ENCODE assay signal across 2 cellular contexts in the genomic region with DNA sequence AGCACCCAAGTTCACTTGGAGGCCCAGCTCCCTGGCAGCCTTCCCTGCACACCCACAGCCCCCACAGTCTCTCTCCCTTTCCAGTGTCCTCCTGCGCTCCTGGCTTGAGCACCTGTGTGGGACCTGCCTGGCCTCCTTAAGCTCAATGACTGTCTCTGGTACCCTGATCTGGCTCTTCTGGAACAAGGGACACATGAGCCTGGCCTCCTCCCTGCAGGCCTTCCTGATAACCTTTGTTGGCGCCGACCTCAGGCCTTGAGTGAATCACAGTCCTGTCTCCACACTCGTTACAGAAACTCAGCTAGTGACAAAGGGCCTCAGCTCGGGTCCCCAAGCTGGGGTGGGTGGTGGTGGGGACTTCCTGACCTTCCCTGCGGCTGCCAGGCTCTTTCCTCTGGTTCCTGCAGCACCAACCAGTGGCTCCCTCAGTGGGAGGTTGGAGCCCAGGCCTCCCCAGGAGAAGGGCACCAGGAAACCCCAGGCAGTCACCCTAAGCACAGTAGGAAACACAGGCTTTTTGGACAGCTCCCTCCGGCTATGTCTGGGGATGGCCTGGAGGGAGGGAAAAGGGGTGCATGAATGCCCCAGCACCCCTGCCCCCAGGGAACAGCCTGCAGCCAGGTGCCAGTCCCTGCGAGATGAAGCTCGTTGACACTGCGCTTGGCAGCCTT.
TF ChIP-seq lines count a peak whose summit lies in the region.

No MANE protein-coding gene starts in this region.

TF ChIP-seq in WTC11, 78 proteins besides CTCF, POLR2A, EP300 and RAD21 (continued from another document):
- TF ChIP-seq, protein P1, sequence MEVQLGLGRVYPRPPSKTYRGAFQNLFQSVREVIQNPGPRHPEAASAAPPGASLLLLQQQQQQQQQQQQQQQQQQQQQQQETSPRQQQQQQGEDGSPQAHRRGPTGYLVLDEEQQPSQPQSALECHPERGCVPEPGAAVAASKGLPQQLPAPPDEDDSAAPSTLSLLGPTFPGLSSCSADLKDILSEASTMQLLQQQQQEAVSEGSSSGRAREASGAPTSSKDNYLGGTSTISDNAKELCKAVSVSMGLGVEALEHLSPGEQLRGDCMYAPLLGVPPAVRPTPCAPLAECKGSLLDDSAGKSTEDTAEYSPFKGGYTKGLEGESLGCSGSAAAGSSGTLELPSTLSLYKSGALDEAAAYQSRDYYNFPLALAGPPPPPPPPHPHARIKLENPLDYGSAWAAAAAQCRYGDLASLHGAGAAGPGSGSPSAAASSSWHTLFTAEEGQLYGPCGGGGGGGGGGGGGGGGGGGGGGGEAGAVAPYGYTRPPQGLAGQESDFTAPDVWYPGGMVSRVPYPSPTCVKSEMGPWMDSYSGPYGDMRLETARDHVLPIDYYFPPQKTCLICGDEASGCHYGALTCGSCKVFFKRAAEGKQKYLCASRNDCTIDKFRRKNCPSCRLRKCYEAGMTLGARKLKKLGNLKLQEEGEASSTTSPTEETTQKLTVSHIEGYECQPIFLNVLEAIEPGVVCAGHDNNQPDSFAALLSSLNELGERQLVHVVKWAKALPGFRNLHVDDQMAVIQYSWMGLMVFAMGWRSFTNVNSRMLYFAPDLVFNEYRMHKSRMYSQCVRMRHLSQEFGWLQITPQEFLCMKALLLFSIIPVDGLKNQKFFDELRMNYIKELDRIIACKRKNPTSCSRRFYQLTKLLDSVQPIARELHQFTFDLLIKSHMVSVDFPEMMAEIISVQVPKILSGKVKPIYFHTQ (CRISPR knock-in tag; IDR thresholded peaks at IDR 0.05), result no peak
- TF ChIP-seq HMGA2 (CRISPR knock-in tag; IDR thresholded peaks at IDR 0.05), result no peak
TF ChIP-seq in WTC11: peak in this region for 0.

TF ChIP-seq in HepG2, 621 proteins besides CTCF, POLR2A, EP300 and RAD21 (continued from another document):
- TF ChIP-seq, protein P2, sequence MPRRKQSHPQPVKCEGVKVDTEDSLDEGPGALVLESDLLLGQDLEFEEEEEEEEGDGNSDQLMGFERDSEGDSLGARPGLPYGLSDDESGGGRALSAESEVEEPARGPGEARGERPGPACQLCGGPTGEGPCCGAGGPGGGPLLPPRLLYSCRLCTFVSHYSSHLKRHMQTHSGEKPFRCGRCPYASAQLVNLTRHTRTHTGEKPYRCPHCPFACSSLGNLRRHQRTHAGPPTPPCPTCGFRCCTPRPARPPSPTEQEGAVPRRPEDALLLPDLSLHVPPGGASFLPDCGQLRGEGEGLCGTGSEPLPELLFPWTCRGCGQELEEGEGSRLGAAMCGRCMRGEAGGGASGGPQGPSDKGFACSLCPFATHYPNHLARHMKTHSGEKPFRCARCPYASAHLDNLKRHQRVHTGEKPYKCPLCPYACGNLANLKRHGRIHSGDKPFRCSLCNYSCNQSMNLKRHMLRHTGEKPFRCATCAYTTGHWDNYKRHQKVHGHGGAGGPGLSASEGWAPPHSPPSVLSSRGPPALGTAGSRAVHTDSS (CRISPR knock-in tag; conservative IDR thresholded peaks at IDR 0.05), result no peak
- TF ChIP-seq MYC (CRISPR knock-in tag; IDR thresholded peaks at IDR 0.05; ENCODE audit: borderline replicate concordance) (no peak), CHD2 (IDR thresholded peaks at IDR 0.05; ENCODE audit: low read depth, low read length) (no peak), ZNF317 (CRISPR knock-in tag; IDR thresholded peaks at IDR 0.05) (no peak), ZNF124 (CRISPR knock-in tag; IDR thresholded peaks at IDR 0.05) (no peak)
- TF ChIP-seq, protein P3, sequence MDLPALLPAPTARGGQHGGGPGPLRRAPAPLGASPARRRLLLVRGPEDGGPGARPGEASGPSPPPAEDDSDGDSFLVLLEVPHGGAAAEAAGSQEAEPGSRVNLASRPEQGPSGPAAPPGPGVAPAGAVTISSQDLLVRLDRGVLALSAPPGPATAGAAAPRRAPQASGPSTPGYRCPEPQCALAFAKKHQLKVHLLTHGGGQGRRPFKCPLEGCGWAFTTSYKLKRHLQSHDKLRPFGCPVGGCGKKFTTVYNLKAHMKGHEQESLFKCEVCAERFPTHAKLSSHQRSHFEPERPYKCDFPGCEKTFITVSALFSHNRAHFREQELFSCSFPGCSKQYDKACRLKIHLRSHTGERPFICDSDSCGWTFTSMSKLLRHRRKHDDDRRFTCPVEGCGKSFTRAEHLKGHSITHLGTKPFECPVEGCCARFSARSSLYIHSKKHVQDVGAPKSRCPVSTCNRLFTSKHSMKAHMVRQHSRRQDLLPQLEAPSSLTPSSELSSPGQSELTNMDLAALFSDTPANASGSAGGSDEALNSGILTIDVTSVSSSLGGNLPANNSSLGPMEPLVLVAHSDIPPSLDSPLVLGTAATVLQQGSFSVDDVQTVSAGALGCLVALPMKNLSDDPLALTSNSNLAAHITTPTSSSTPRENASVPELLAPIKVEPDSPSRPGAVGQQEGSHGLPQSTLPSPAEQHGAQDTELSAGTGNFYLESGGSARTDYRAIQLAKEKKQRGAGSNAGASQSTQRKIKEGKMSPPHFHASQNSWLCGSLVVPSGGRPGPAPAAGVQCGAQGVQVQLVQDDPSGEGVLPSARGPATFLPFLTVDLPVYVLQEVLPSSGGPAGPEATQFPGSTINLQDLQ (CRISPR knock-in tag; IDR thresholded peaks at IDR 0.05), result no peak
- TF ChIP-seq, protein P4, sequence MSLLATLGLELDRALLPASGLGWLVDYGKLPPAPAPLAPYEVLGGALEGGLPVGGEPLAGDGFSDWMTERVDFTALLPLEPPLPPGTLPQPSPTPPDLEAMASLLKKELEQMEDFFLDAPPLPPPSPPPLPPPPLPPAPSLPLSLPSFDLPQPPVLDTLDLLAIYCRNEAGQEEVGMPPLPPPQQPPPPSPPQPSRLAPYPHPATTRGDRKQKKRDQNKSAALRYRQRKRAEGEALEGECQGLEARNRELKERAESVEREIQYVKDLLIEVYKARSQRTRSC (CRISPR knock-in tag; IDR thresholded peaks at IDR 0.05; ENCODE audit: low read depth), result no peak
